9 cellular contexts compared by ENCODE assay signal in the genomic region with DNA sequence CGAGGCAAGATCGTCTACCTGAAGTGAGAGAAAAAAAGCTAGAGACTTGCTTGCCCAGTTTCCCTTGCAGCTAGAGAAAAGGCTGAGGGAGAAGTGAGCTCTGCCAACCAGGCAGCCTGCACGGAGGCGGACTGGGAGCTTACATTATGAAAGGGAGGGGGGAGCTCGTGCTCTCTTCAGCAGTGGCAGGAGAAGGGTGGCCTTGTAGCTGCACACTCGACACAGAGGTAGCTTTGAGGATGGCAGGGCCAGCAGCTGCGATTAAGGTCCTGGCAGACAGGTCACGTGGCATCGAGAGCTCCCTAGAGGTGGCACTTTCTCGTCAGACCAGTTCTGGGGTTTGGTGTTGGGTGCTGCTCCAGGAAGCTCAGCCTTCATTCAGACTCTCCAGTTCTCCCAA. TPM values are rescaled to one million over a fixed set of nuclear protein-coding genes. Genes with fewer than 3 reads are reported as not detected.
DNase-seq lines count a peak whose midpoint lies in the region; ATAC-seq and TF ChIP-seq lines count a peak whose summit lies in the region.
"Had no signal": no experiment of that assay in that cellular context is flagged by ENCODE, and none has a peak within 500 bp of the region (broad histone marks: within the 10 kb centered on the region; RNA-seq: fewer than 3 reads in every experiment).

No MANE protein-coding gene starts in this region.

- no peaks in the 10 kb centered on the region for H3K36me3 Mint-ChIP-seq in natural killer cell treated with Interleukin-12 subunit alpha and Interleukin-12 subunit beta and Interleukin-15 and Interleukin-18, amount 100 ng/mL, for 72 hours
- no peaks in the 10 kb centered on the region for H3K36me3 Mint-ChIP-seq in activated CD4-positive, alpha-beta memory T cell treated with anti-CD3 and anti-CD28 coated beads for 36 hours

- DNase-seq in LoVo (ENCODE audit: low spot score): peak; percentile 31
- DNase-seq in NCI-H526 treated with DMSO at 0.1 percent for 48 hours (lab: John Stamatoyannopoulos, UW): peak; percentile 81
- DNase-seq in hippocampal formation (lab: John Stamatoyannopoulos, UW): peak; percentile 33 to 51
- peak; percentile 81 for DNase-seq in prostate gland (ENCODE audit: low spot score)
- DNase-seq in natural killer cell treated with Interleukin-12 subunit alpha and Interleukin-12 subunit beta and Interleukin-15 and Interleukin-18, amount 100 ng/mL, for 72 hours (ENCODE audit: low spot score): no peak
- DNase-seq in activated CD4-positive, alpha-beta memory T cell treated with anti-CD3 and anti-CD28 coated beads for 36 hours: no peak
- DNase-seq: DMS 273 treated with DMSO at 0.1 percent for 48 hours had no signal

- 38% methylated on average over 10 of the region's 10 CpGs for WGBS in prostate gland

- no peak overlapping the region for H3K4me3 Mint-ChIP-seq in natural killer cell treated with Interleukin-12 subunit alpha and Interleukin-12 subunit beta and Interleukin-15 and Interleukin-18, amount 100 ng/mL, for 72 hours
- H3K4me3 Mint-ChIP-seq in activated CD4-positive, alpha-beta memory T cell treated with anti-CD3 and anti-CD28 coated beads for 36 hours: no peak overlapping the region

- CTCF ChIA-PET in activated CD4-positive, alpha-beta memory T cell treated with anti-CD3 and anti-CD28 coated beads for 36 hours (lab: Charles Lee): no interaction called here

- no peaks in the 10 kb centered on the region for H3K27me3 ChIP-seq in prostate gland (replicated peaks; ENCODE audit: insufficient read depth)

- intact Hi-C loops in prostate gland (cut with DNase I): no loop called here
- intact Hi-C loops in activated CD4-positive, alpha-beta memory T cell treated with anti-CD3 and anti-CD28 coated beads for 36 hours (cut with micrococcal nuclease): no loop called here

- POLR2A ChIA-PET in activated CD4-positive, alpha-beta memory T cell treated with anti-CD3 and anti-CD28 coated beads for 36 hours (lab: Charles Lee): no interaction called here

- H3K4me1 Mint-ChIP-seq in natural killer cell treated with Interleukin-12 subunit alpha and Interleukin-12 subunit beta and Interleukin-15 and Interleukin-18, amount 100 ng/mL, for 72 hours (ENCODE audit: low read depth in 2 of 2): no peaks in the 10 kb centered on the region
- no peaks in the 10 kb centered on the region for H3K4me1 Mint-ChIP-seq in activated CD4-positive, alpha-beta memory T cell treated with anti-CD3 and anti-CD28 coated beads for 36 hours (ENCODE audit: low read depth)

- ATAC-seq in HG02840 (IDR thresholded peaks at IDR 0.05; ENCODE audit: low FRiP score, unreplicated experiment) (no peak), HG03571 (IDR thresholded peaks at IDR 0.05; ENCODE audit: unreplicated experiment) (no peak)
- no peak for ATAC-seq in natural killer cell treated with Interleukin-12 subunit alpha and Interleukin-12 subunit beta and Interleukin-15 and Interleukin-18, amount 100 ng/mL, for 72 hours

- no peak overlapping the region for H3K4me3 ChIP-seq in prostate gland

- H3K36me3 ChIP-seq in prostate gland: no peaks in the 10 kb centered on the region

- peak in 2 of 4 experiments; percentile 8 to 18 for TF ChIP-seq CTCF in prostate gland (IDR thresholded peaks at IDR 0.05)

- no peak overlapping the region for H3K27ac Mint-ChIP-seq in natural killer cell treated with Interleukin-12 subunit alpha and Interleukin-12 subunit beta and Interleukin-15 and Interleukin-18, amount 100 ng/mL, for 72 hours
- H3K27ac Mint-ChIP-seq in activated CD4-positive, alpha-beta memory T cell treated with anti-CD3 and anti-CD28 coated beads for 36 hours: no peak overlapping the region

- peak overlapping the region; percentile 41 to 63 for H3K27ac ChIP-seq in prostate gland

- TF ChIP-seq POLR2A in prostate gland (IDR thresholded peaks at IDR 0.05): no peak

- H3K9me3 Mint-ChIP-seq in natural killer cell treated with Interleukin-12 subunit alpha and Interleukin-12 subunit beta and Interleukin-15 and Interleukin-18, amount 100 ng/mL, for 72 hours: no peaks in the 10 kb centered on the region
- H3K9me3 Mint-ChIP-seq in activated CD4-positive, alpha-beta memory T cell treated with anti-CD3 and anti-CD28 coated beads for 36 hours: no peaks in the 10 kb centered on the region

- peaks cover 12 to 20% of the 10 kb centered on the region in 2 donors for H3K27me3 Mint-ChIP-seq in natural killer cell treated with Interleukin-12 subunit alpha and Interleukin-12 subunit beta and Interleukin-15 and Interleukin-18, amount 100 ng/mL, for 72 hours
- H3K27me3 Mint-ChIP-seq in activated CD4-positive, alpha-beta memory T cell treated with anti-CD3 and anti-CD28 coated beads for 36 hours: peaks cover 8% of the 10 kb centered on the region

- no peaks in the 10 kb centered on the region for H3K4me1 ChIP-seq in prostate gland (replicated peaks)

- H3K9me3 ChIP-seq in prostate gland: no peaks in the 10 kb centered on the region

RNA-seq across cellular contexts. Expression of a gene that starts 26.7 kb away (rescaled TPM):
- total RNA-seq in prostate gland: 1 to 10 TPM; 2.2 to 7.5 TPM
- total RNA-seq in natural killer cell treated with Interleukin-12 subunit alpha and Interleukin-12 subunit beta and Interleukin-15 and Interleukin-18, amount 100 ng/mL, for 72 hours: 1 to 10 TPM in 1 of 2 donors, under 1 TPM in 1; 0.57 to 1.3 TPM
- under 1 TPM; 0.26 to 0.51 TPM for total RNA-seq in activated CD4-positive, alpha-beta memory T cell treated with anti-CD3 and anti-CD28 coated beads for 36 hours

Comparison
In these comparisons a context has a peak if more than half of its experiments do, and no peak if none do; other contexts are left out.
1. DNase-seq: peak in LoVo (single experiment), NCI-H526 treated with DMSO at 0.1 percent for 48 hours (single experiment), hippocampal formation (2 of 2) and prostate gland (single experiment); none in natural killer cell treated with Interleukin-12 subunit alpha and Interleukin-12 subunit beta and Interleukin-15 and Interleukin-18, amount 100 ng/mL, for 72 hours (single experiment) and activated CD4-positive, alpha-beta memory T cell treated with anti-CD3 and anti-CD28 coated beads for 36 hours (single experiment).